ENCODE assay signal across 8 cellular contexts in genomic region chr18:76524900-76525698, GRCh38. TPM values are rescaled to one million over a fixed set of nuclear protein-coding genes. Genes with fewer than 3 reads are reported as not detected.
DNase-seq lines count a peak whose midpoint lies in the region; ATAC-seq and TF ChIP-seq lines count a peak whose summit lies in the region.

No MANE protein-coding gene starts in this region.

- H3K9me3 ChIP-seq in A673 (ENCODE audit: low read depth, low read length, poor library complexity, severe bottlenecking) (no peaks in the 10 kb centered on the region), neural cell (ENCODE audit: low read length) (no peaks in the 10 kb centered on the region)

- peaks cover 21% of the 10 kb centered on the region for H3K4me1 ChIP-seq in A673 (ENCODE audit: insufficient read depth, low read length, poor library complexity, severe bottlenecking)

- H3K4me3 ChIP-seq in A673 (ENCODE audit: low read depth, low read length, poor library complexity, severe bottlenecking) (peak overlapping the region; percentile 46), neural cell (ENCODE audit: low read length) (peak overlapping the region; percentile 46)

- no peak for TF ChIP-seq CTCF in A673 (conservative IDR thresholded peaks at IDR 0.05; ENCODE audit: low read depth, low read length)
- TF ChIP-seq CTCF in neural cell (IDR thresholded peaks at IDR 0.05; ENCODE audit: poor library complexity, severe bottlenecking), result no peak

- H4K20me1 ChIP-seq in neural cell (ENCODE audit: insufficient read depth), result no peaks in the 10 kb centered on the region

- peak; percentile 56 for DNase-seq in A673 (ENCODE audit: low spot score)
- DNase-seq in RPMI8226, result peak; percentile 30
- peak; percentile 87 for DNase-seq in fibroblast of gingiva (ENCODE audit: low read depth)
- no peak for DNase-seq in SIG-M5 (lab: John Stamatoyannopoulos, UW)
- no peak for DNase-seq in stimulated activated CD4-positive, alpha-beta T cell treated with anti-CD3 and anti-CD28 coated beads, Interleukin-4, amount 100 ng/mL, for 24 hours

- ATAC-seq in HG03066 (IDR thresholded peaks at IDR 0.05; ENCODE audit: low read depth, unreplicated experiment) (peak; percentile 45), HG03196 (IDR thresholded peaks at IDR 0.05; ENCODE audit: unreplicated experiment) (no peak)

- POLR2A ChIA-PET in A673 (lab: Charles Lee; ENCODE audit: low non-redundant PET), result interaction anchor here (0.6 kb wide), 1 partner anchor 22 kb away, joined by 3 read pairs; no protein-coding TSS in a partner anchor

- no peak overlapping the region for H3K9ac ChIP-seq in neural cell (ENCODE audit: low read length)

- CTCF ChIA-PET in A673 (lab: Charles Lee), result no interaction called here

- BruUV-seq in A673 (replicated peaks; lab: Mats Ljungman, UMichigan), result no TSS peak

- no peaks in the 10 kb centered on the region for H3F3A ChIP-seq in neural cell (ENCODE audit: insufficient read depth, low read length, poor library complexity, severe bottlenecking)

- H3K79me2 ChIP-seq in neural cell (replicated peaks; ENCODE audit: insufficient read depth, low read length), result no peaks in the 10 kb centered on the region

- H3K36me3 ChIP-seq in A673 (ENCODE audit: insufficient read depth, low read length, poor library complexity, severe bottlenecking) (no peaks in the 10 kb centered on the region), neural cell (ENCODE audit: insufficient read depth, low read length) (no peaks in the 10 kb centered on the region)

- no peak for TF ChIP-seq RAD21 in neural cell (conservative IDR thresholded peaks at IDR 0.05)

- H3K27me3 ChIP-seq in A673 (replicated peaks; ENCODE audit: insufficient read depth, low read depth, low read length, poor library complexity) (no peaks in the 10 kb centered on the region), neural cell (ENCODE audit: insufficient read depth, low read depth, low read length) (no peaks in the 10 kb centered on the region)

- peak; percentile 52 for TF ChIP-seq EP300 in neural cell (conservative IDR thresholded peaks at IDR 0.05; ENCODE audit: poor library complexity, severe bottlenecking)

- intact Hi-C loops in A673 (cut with micrococcal nuclease; ENCODE audit: unreplicated experiment), result no loop called here

- no peak overlapping the region for H3K27ac ChIP-seq in A673 (ENCODE audit: low read depth, low read length, poor library complexity, severe bottlenecking)
- no peak overlapping the region for H3K27ac ChIP-seq in neural cell (ENCODE audit: low read length)

- no peak overlapping the region for H3K4me2 ChIP-seq in neural cell (ENCODE audit: low read length)

- H2AFZ ChIP-seq in neural cell (ENCODE audit: low read depth, low read length), result no peak overlapping the region

- H3K9me2 ChIP-seq in neural cell (ENCODE audit: insufficient read depth, low read length), result no peaks in the 10 kb centered on the region

TF ChIP-seq in neural cell, 6 proteins besides CTCF, POLR2A, EP300 and RAD21:
- TF ChIP-seq MXI1 (conservative IDR thresholded peaks at IDR 0.05; ENCODE audit: poor library complexity, severe bottlenecking), result no peak

RNA-seq across cellular contexts. Expression of gene ZNF516, which starts 30.1 kb away (rescaled TPM):
- total RNA-seq in A673 (2021), result 32.3 and 43.8 TPM in 2 replicates
- 8.3 and 11.5 TPM in 2 replicates for polyA plus RNA-seq in neural cell
- polyA minus RNA-seq in neural cell, result 33.2 and 39.4 TPM in 2 replicates

Comparison
In these comparisons a context has a peak if more than half of its experiments do, and no peak if none do; other contexts are left out.
1. DNase-seq: peak in A673 (single experiment), RPMI8226 (single experiment) and fibroblast of gingiva (single experiment); none in SIG-M5 (single experiment) and stimulated activated CD4-positive, alpha-beta T cell treated with anti-CD3 and anti-CD28 coated beads, Interleukin-4, amount 100 ng/mL, for 24 hours (single experiment).